ENCODE assay signal across 8 cellular contexts in the genomic region with DNA sequence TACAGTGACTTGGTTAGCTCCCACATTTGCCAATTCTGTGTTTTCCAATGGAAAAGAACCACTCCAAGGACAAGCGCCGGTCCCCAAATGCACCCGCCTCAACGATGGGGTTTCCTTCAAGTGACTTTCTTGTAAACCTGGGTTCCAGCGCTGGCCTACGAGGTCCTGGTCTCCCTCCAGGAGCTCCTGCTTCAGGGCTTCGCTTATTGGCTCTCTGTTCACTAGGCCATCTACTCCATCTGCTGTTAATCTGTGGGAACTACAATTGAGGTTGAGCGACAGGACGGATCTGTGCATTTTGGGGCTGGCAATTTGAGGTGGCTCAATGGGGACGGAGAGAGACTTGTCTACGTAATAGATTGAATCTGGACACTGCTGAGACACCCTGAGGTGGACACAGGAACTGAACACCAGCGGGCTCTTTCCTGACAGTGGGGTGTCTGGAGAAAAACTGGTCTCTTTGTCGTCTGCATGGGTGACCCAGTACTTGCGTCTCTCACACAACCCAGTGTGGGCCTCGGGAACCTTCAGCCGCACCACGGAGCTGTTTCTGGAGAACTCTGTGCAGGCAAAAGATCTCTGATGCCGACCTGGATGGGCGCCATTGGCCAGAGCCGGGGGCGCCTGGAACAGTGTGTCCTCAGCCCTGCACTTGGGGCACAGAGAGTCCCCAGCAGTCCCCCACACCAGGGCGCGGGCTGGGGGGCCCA.
DNase-seq lines count a peak whose midpoint lies in the region; ATAC-seq and TF ChIP-seq lines count a peak whose summit lies in the region.

No MANE protein-coding gene starts in this region.

- no peaks in the 10 kb centered on the region for H3K4me1 ChIP-seq in A673 (ENCODE audit: insufficient read depth, low read length, poor library complexity, severe bottlenecking)
- no peaks in the 10 kb centered on the region for H3K4me1 ChIP-seq in heart left ventricle

- DNase-seq in A673 (ENCODE audit: low spot score) (peak; percentile 77), GM04504 (ENCODE audit: low read depth) (peak; percentile 42), LNCaP clone FGC (ENCODE audit: low read depth) (peak; percentile 36), activated B cell treated with CpG ODN at 0.5 μM for 24 hours (no peak), heart left ventricle (peak in 2 of 5 donors; percentile 23 to 31), renal cortical epithelial cell (ENCODE audit: low read depth) (peak; percentile 61), occipital lobe (lab: John Stamatoyannopoulos, UW) (no peak)

- no peaks in the 10 kb centered on the region for H3K36me3 ChIP-seq in A673 (ENCODE audit: insufficient read depth, low read length, poor library complexity, severe bottlenecking)
- H3K36me3 ChIP-seq in heart left ventricle = no peaks in the 10 kb centered on the region

- ATAC-seq in activated B cell treated with CpG ODN at 0.5 μM for 24 hours (ENCODE audit: low read depth) (peak; percentile 57), heart left ventricle (peak in 3 of 4 donors; percentile 64 to 70 (median 69)), GM19397 (IDR thresholded peaks at IDR 0.05; ENCODE audit: unreplicated experiment) (no peak)

- TF ChIP-seq CTCF in A673 (conservative IDR thresholded peaks at IDR 0.05; ENCODE audit: low read depth, low read length) = peak; percentile 75
- TF ChIP-seq CTCF in LNCaP clone FGC (IDR thresholded peaks at IDR 0.05; ENCODE audit: control insufficient read depth, extremely low read depth, insufficient read depth) = peak; percentile 88
- TF ChIP-seq CTCF in activated B cell treated with CpG ODN at 0.5 μM for 24 hours (IDR thresholded peaks at IDR 0.05) = no peak
- peak; percentile 41 to 79 (median 58) for TF ChIP-seq CTCF in heart left ventricle (IDR thresholded peaks at IDR 0.05)

- H3K4me1 Mint-ChIP-seq in activated B cell treated with CpG ODN at 0.5 μM for 24 hours = no peaks in the 10 kb centered on the region

- H3K27ac Mint-ChIP-seq in activated B cell treated with CpG ODN at 0.5 μM for 24 hours = no peak overlapping the region

- BruUV-seq in A673 (replicated peaks; lab: Mats Ljungman, UMichigan) = no TSS peak

- H3K4me3 Mint-ChIP-seq in activated B cell treated with CpG ODN at 0.5 μM for 24 hours = no peak overlapping the region

- H3K27ac ChIP-seq in A673 (ENCODE audit: low read depth, low read length, poor library complexity, severe bottlenecking) (no peak overlapping the region), heart left ventricle (no peak overlapping the region)

- 51 to 60% (median 58%) methylated on average over 21 to 23 of the region's 23 CpGs for WGBS in heart left ventricle, 4 donors

- POLR2A ChIA-PET in A673 (lab: Charles Lee; ENCODE audit: low non-redundant PET) (no interaction called here), activated B cell treated with CpG ODN at 0.5 μM for 24 hours (lab: Charles Lee) (no interaction called here)

- H3K27me3 Mint-ChIP-seq in activated B cell treated with CpG ODN at 0.5 μM for 24 hours = no peaks in the 10 kb centered on the region

- TF ChIP-seq POLR2A in heart left ventricle (IDR thresholded peaks at IDR 0.05) = no peak

- CTCF ChIA-PET in A673 (lab: Charles Lee) (interaction anchor here (0.6 to 2.4 kb wide), 5 partner anchors 522 to 636 kb away, joined by 3 to 23 read pairs (median 7); no protein-coding TSS in a partner anchor), activated B cell treated with CpG ODN at 0.5 μM for 24 hours (lab: Charles Lee) (interaction anchor here (0.7 to 2.8 kb wide), 10 partner anchors 9 to 636 kb away, joined by 3 to 60 read pairs (median 6); no protein-coding TSS in a partner anchor)

- H3K9me3 ChIP-seq in A673 (ENCODE audit: low read depth, low read length, poor library complexity, severe bottlenecking) = no peaks in the 10 kb centered on the region
- H3K9me3 ChIP-seq in heart left ventricle = no peaks in the 10 kb centered on the region

- intact Hi-C loops in A673 (cut with micrococcal nuclease; ENCODE audit: unreplicated experiment) (loop anchor here (2.0 to 10.0 kb wide), 4 partner anchors 241 to 569 kb away; no protein-coding TSS in a partner anchor), activated B cell treated with CpG ODN at 0.5 μM for 24 hours (cut with micrococcal nuclease) (loop anchor here (1.0 to 2.0 kb wide), 5 partner anchors 405 to 636 kb away; no protein-coding TSS in a partner anchor), heart left ventricle (cut with DNase I) (loop anchor here (1.0 to 10.0 kb wide), 7 partner anchors 119 to 637 kb away; partner anchors contain the start of gene ADAM12 (in 1 of the 10))

- H3K9me3 Mint-ChIP-seq in activated B cell treated with CpG ODN at 0.5 μM for 24 hours = no peaks in the 10 kb centered on the region

- H3K36me3 Mint-ChIP-seq in activated B cell treated with CpG ODN at 0.5 μM for 24 hours (ENCODE audit: low read depth) = no peaks in the 10 kb centered on the region

- H3K4me3 ChIP-seq in A673 (ENCODE audit: low read depth, low read length, poor library complexity, severe bottlenecking) (no peak overlapping the region), LNCaP clone FGC (ENCODE audit: low read depth, low read length) (no peak overlapping the region), heart left ventricle (no peak overlapping the region)

- H3K27me3 ChIP-seq in A673 (replicated peaks; ENCODE audit: insufficient read depth, low read depth, low read length, poor library complexity) = no peaks in the 10 kb centered on the region
- H3K27me3 ChIP-seq in heart left ventricle = peaks cover 0 to 11% (median 0%) of the 10 kb centered on the region in 9 donors

Comparison
In these comparisons a context has a peak if more than half of its experiments do, and no peak if none do; other contexts are left out.
1. DNase-seq: peak in A673 (single experiment), GM04504 (single experiment), LNCaP clone FGC (single experiment) and renal cortical epithelial cell (single experiment); none in activated B cell treated with CpG ODN at 0.5 μM for 24 hours (single experiment) and occipital lobe (single experiment).